In the genomic region with DNA sequence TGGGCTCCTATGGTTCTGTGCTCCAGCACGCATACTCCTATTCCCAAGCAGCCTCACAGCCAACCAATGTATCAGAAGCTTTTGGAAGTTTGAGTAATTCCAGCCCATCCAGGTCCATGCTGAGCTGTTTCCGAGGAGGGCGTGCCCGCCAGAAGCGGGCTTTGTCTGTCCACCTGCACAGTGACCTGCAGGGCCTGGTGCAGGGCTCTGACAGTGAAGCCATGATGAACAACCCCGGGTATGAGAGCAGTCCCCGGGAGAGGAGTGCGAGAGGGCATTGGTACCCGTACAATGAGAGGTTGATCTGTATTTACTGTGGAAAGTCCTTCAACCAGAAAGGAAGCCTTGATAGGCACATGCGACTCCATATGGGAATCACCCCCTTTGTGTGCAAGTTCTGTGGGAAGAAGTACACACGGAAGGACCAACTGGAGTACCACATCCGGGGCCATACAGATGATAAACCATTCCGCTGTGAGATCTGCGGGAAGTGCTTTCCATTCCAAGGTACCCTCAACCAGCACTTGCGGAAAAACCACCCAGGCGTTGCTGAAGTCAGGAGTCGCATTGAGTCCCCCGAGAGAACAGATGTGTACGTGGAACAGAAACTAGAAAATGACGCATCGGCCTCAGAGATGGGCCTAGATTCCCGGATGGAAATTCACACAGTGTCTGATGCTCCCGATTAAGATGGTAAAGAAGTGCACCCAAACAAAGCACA, we compare ENCODE assay signal across 28 cellular contexts.
"Had no signal": no experiment of that assay in that cellular context is flagged by ENCODE, and none has a peak within 500 bp of the region (broad histone marks: within the 10 kb centered on the region; RNA-seq: fewer than 3 reads in every experiment).

No MANE protein-coding gene starts in this region.

- H3K9me3 Mint-ChIP-seq: activated B cell treated with CpG ODN at 0.5 μM for 24 hours; activated CD4-positive, alpha-beta memory T cell treated with anti-CD3 and anti-CD28 coated beads, Interleukin-2, amount 10 ng/mL, durations not matched to agents 7 days and 5 days; activated naive CD8-positive, alpha-beta T cell treated with anti-CD3 and anti-CD28 coated beads, Interleukin-2, amount 10 ng/mL, durations not matched to agents 7 days and 5 days; T-helper 1 cell treated with Interleukin-12 subunit alpha and Interleukin-12 subunit beta and Interleukin-4 antibody, amounts not matched to agents 30 μg/mL and 1 μg/mL, for 36 hours; T-helper 2 cell treated with Interferon-gamma antibody and Interleukin-4, amounts not matched to agents 5 μg/mL and 100 μg/mL, for 36 hours had no signal

- H3K27me3 ChIP-seq: body of pancreas, SJCRH30 had no signal

- H3K27me3 Mint-ChIP-seq: activated B cell treated with CpG ODN at 0.5 μM for 24 hours; activated CD4-positive, alpha-beta memory T cell treated with anti-CD3 and anti-CD28 coated beads, Interleukin-2, amount 10 ng/mL, durations not matched to agents 7 days and 5 days; activated CD8-positive, alpha-beta memory T cell treated with anti-CD3 and anti-CD28 coated beads, Interleukin-2, amount 10 ng/mL, durations not matched to agents 7 days and 5 days; activated naive CD8-positive, alpha-beta T cell treated with anti-CD3 and anti-CD28 coated beads, Interleukin-2, amount 10 ng/mL, durations not matched to agents 7 days and 5 days had no signal

- H3K27ac Mint-ChIP-seq: activated B cell treated with CpG ODN at 0.5 μM for 24 hours; activated CD4-positive, alpha-beta memory T cell treated with anti-CD3 and anti-CD28 coated beads, Interleukin-2, amount 10 ng/mL, durations not matched to agents 7 days and 5 days; activated CD8-positive, alpha-beta memory T cell treated with anti-CD3 and anti-CD28 coated beads, Interleukin-2, amount 10 ng/mL, durations not matched to agents 7 days and 5 days; activated naive CD8-positive, alpha-beta T cell treated with anti-CD3 and anti-CD28 coated beads, Interleukin-2, amount 10 ng/mL, durations not matched to agents 7 days and 5 days; T-helper 1 cell treated with Interleukin-12 subunit alpha and Interleukin-12 subunit beta and Interleukin-4 antibody, amounts not matched to agents 30 μg/mL and 1 μg/mL, for 36 hours; T-helper 2 cell treated with Interferon-gamma antibody and Interleukin-4, amounts not matched to agents 5 μg/mL and 100 μg/mL, for 36 hours had no signal

- H3K9ac ChIP-seq: KMS-11 had no signal

- H3K4me2 ChIP-seq: KMS-11 had no signal

- H3K4me3 ChIP-seq: body of pancreas, SJCRH30, SK-N-MC had no signal

- H3K27ac ChIP-seq: body of pancreas, KMS-11, SJCRH30, SK-N-MC had no signal

- H3K4me1 ChIP-seq: body of pancreas, SJCRH30 had no signal

- H3K9me3 ChIP-seq: body of pancreas, SJCRH30 had no signal

- ATAC-seq: activated CD8-positive, alpha-beta memory T cell treated with anti-CD3 and anti-CD28 coated beads, Interleukin-2, amount 10 ng/mL, durations not matched to agents 7 days and 5 days; body of pancreas; Panc1 had no signal

- DNase-seq: activated B cell treated with CpG ODN at 0.5 μM for 24 hours; activated CD4-positive, alpha-beta memory T cell treated with anti-CD3 and anti-CD28 coated beads, Interleukin-2, amount 10 ng/mL, durations not matched to agents 7 days and 5 days; activated CD4-positive, alpha-beta T cell treated with anti-CD3 and anti-CD28 coated beads for 4 hours; activated CD4-positive, CD25-positive, alpha-beta regulatory T cell treated with anti-CD3 and anti-CD28 coated beads, Interleukin-2, amount 50 U/mL, for 72 hours; activated CD8-positive, alpha-beta memory T cell treated with anti-CD3 and anti-CD28 coated beads for 24 hours; activated CD8-positive, alpha-beta memory T cell treated with anti-CD3 and anti-CD28 coated beads, Interleukin-2, amount 10 ng/mL, durations not matched to agents 7 days and 5 days; activated CD8-positive, alpha-beta memory T cell treated with anti-CD3 and anti-CD28 coated beads, Interleukin-2, amount 50 U/mL, for 48 hours; activated effector memory CD4-positive, alpha-beta T cell treated with Interleukin-2 at 50 U/mL for 16 hours; activated naive CD4-positive, alpha-beta T cell; activated naive CD4-positive, alpha-beta T cell treated with anti-CD3 and anti-CD28 coated beads, Interleukin-2, amount 50 U/mL, for 16 hours; activated naive CD8-positive, alpha-beta T cell treated with anti-CD3 and anti-CD28 coated beads, Interleukin-2, amount 10 ng/mL, durations not matched to agents 7 days and 5 days; activated T-cell treated with anti-CD3 and anti-CD28 coated beads, Interleukin-2, amount 50 U/mL, for 48 hours; body of pancreas; MM.1S; MV-4-11; NCI-H1092; NCI-H1436 treated with DMSO at 0.1 percent for 48 hours; NCI-H1694 treated with DMSO at 0.1 percent for 48 hours; NCI-H2029; NCI-H345; NCI-H524 treated with DMSO at 0.1 percent for 48 hours; SHP77; SJCRH30 had no signal

- H3K4me3 Mint-ChIP-seq: activated B cell treated with CpG ODN at 0.5 μM for 24 hours; activated CD4-positive, alpha-beta memory T cell treated with anti-CD3 and anti-CD28 coated beads, Interleukin-2, amount 10 ng/mL, durations not matched to agents 7 days and 5 days; activated CD8-positive, alpha-beta memory T cell treated with anti-CD3 and anti-CD28 coated beads, Interleukin-2, amount 10 ng/mL, durations not matched to agents 7 days and 5 days; activated naive CD8-positive, alpha-beta T cell treated with anti-CD3 and anti-CD28 coated beads, Interleukin-2, amount 10 ng/mL, durations not matched to agents 7 days and 5 days; T-helper 1 cell treated with Interleukin-12 subunit alpha and Interleukin-12 subunit beta and Interleukin-4 antibody, amounts not matched to agents 30 μg/mL and 1 μg/mL, for 36 hours; T-helper 2 cell treated with Interferon-gamma antibody and Interleukin-4, amounts not matched to agents 5 μg/mL and 100 μg/mL, for 36 hours had no signal
